11 cellular contexts compared by ENCODE assay signal in genomic region chr3:169604568-169604967, GRCh38. TPM values are rescaled to one million over a fixed set of nuclear protein-coding genes. Genes with fewer than 3 reads are reported as not detected.
DNase-seq lines count a peak whose midpoint lies in the region; ATAC-seq, FAIRE-seq and TF ChIP-seq lines count a peak whose summit lies in the region.
"Had no signal": no experiment of that assay in that cellular context is flagged by ENCODE, and none has a peak within 500 bp of the region (broad histone marks: within the 10 kb centered on the region; RNA-seq: fewer than 3 reads in every experiment).

No MANE protein-coding gene starts in this region.

- 0 out of 2 replicates have a peak overlapping the region, but pooled peaks have one; percentile 28 for H2BK5ac ChIP-seq in H1 (ENCODE audit: low read depth, low read length)

- H3K4ac ChIP-seq in H1 (replicated peaks; ENCODE audit: insufficient read length, low read depth, low read length): no peak overlapping the region

- TF ChIP-seq CTCF in MM.1S (IDR thresholded peaks at IDR 0.05; ENCODE audit: low read length) (peak; percentile 47), H1 (IDR thresholded peaks at IDR 0.05; ENCODE audit: control extremely low read depth in 1 of 3, insufficient read depth in 1 of 3, low read depth in 1 of 3, low read length in 3 of 3) (peak in 2 of 3 experiments; percentile 53 to 57; a peak in 3 of 4 replicates), smooth muscle cell (IDR thresholded peaks at IDR 0.05; ENCODE audit: borderline replicate concordance, insufficient read depth, poor library complexity, severe bottlenecking) (peak; percentile 17), suprapubic skin (IDR thresholded peaks at IDR 0.05) (no peak)

- DNase-seq in activated naive CD8-positive, alpha-beta T cell treated with anti-CD3 and anti-CD28 coated beads, Interleukin-2, amount 50 U/mL, for 24 hours: no peak
- no peak for DNase-seq in activated naive CD8-positive, alpha-beta T cell treated with anti-CD3 and anti-CD28 coated beads for 36 hours
- DNase-seq in MM.1S: no peak
- DNase-seq in H1 (ENCODE audit: low read depth in 1 of 2, low spot score in 2 of 2): no peak
- no peak for DNase-seq in smooth muscle cell (lab: John Stamatoyannopoulos, UW; ENCODE audit: unreplicated experiment)
- no peak for DNase-seq in suprapubic skin (ENCODE audit: low spot score in 2 of 2)
- DNase-seq in activated T-helper 2 cell treated with anti-CD3 and anti-CD28 coated beads, Interferon-gamma antibody, Interleukin-2, Interleukin-4, amounts not matched to agents 10 μg/mL and 5 μg/mL and 100 μg/mL, durations not matched to agents 14 hours and 24 hours and 36 hours (ENCODE audit: low spot score): no peak
- DNase-seq: anterior cingulate cortex had no signal

- H3K4me1 Mint-ChIP-seq in activated naive CD8-positive, alpha-beta T cell treated with anti-CD3 and anti-CD28 coated beads, Interleukin-2, amount 50 U/mL, for 24 hours: no peaks in the 10 kb centered on the region
- H3K4me1 Mint-ChIP-seq in activated naive CD8-positive, alpha-beta T cell treated with anti-CD3 and anti-CD28 coated beads for 36 hours: no peaks in the 10 kb centered on the region
- no peaks in the 10 kb centered on the region for H3K4me1 Mint-ChIP-seq in activated T-helper 2 cell treated with anti-CD3 and anti-CD28 coated beads, Interferon-gamma antibody, Interleukin-2, Interleukin-4, amounts not matched to agents 10 μg/mL and 5 μg/mL and 100 μg/mL, durations not matched to agents 14 hours and 24 hours and 36 hours (ENCODE audit: low read depth)

- no peaks in the 10 kb centered on the region for H3K27me3 Mint-ChIP-seq in activated naive CD8-positive, alpha-beta T cell treated with anti-CD3 and anti-CD28 coated beads, Interleukin-2, amount 50 U/mL, for 24 hours
- peaks cover 11% of the 10 kb centered on the region for H3K27me3 Mint-ChIP-seq in activated naive CD8-positive, alpha-beta T cell treated with anti-CD3 and anti-CD28 coated beads for 36 hours
- H3K27me3 Mint-ChIP-seq in activated T-helper 2 cell treated with anti-CD3 and anti-CD28 coated beads, Interferon-gamma antibody, Interleukin-2, Interleukin-4, amounts not matched to agents 10 μg/mL and 5 μg/mL and 100 μg/mL, durations not matched to agents 14 hours and 24 hours and 36 hours (ENCODE audit: low read depth): peaks cover 2% of the 10 kb centered on the region

- H3K14ac ChIP-seq in H1 (ENCODE audit: insufficient read length): no peak overlapping the region

- H4K8ac ChIP-seq in H1 (ENCODE audit: extremely low read depth, insufficient read depth, low read length): peak overlapping the region; percentile 48; the same call in 1 of the 2 replicates

- H2AFZ ChIP-seq in MM.1S (ENCODE audit: low read length) (no peak overlapping the region), H1 (ENCODE audit: low read length) (0 out of 2 replicates have a peak overlapping the region, but pooled peaks have one; percentile 77), smooth muscle cell (ENCODE audit: low read depth) (no peak overlapping the region)

- no peaks in the 10 kb centered on the region for H3K36me3 ChIP-seq in MM.1S (replicated peaks; ENCODE audit: insufficient read depth, low read length)
- no peaks in the 10 kb centered on the region for H3K36me3 ChIP-seq in H1 (ENCODE audit: control insufficient read depth in 2 of 4, insufficient read depth in 4 of 4, low read length in 3 of 4)
- H3K36me3 ChIP-seq in smooth muscle cell (ENCODE audit: low read depth): no peaks in the 10 kb centered on the region
- no peaks in the 10 kb centered on the region for H3K36me3 ChIP-seq in suprapubic skin

- no peaks in the 10 kb centered on the region for H4K20me1 ChIP-seq in MM.1S (ENCODE audit: insufficient read depth, low read length)
- no peaks in the 10 kb centered on the region for H4K20me1 ChIP-seq in H1 (replicated peaks in 1 of 2; ENCODE audit: control insufficient read depth in 1 of 2, insufficient read depth in 2 of 2, low read length in 2 of 2)
- no peaks in the 10 kb centered on the region for H4K20me1 ChIP-seq in smooth muscle cell (ENCODE audit: low read depth)

- no peak overlapping the region for H2BK15ac ChIP-seq in H1 (ENCODE audit: low read length)

- 81% methylated on average over 1 of the region's 1 CpG; no CpG with 5 or more reads in 1 of the 2 experiments for WGBS in H1 (ENCODE audit: extremely low coverage in 1 of 2, insufficient coverage in 1 of 2, insufficient read length in 1 of 2, insufficient replicate concordance in 2 of 2, low coverage in 1 of 2, low lambda C conversion rate in 2 of 2, missing lambda C conversion rate in 1 of 2), 2 experiments
- 90% methylated on average over 1 of the region's 1 CpG for WGBS in smooth muscle cell (ENCODE audit: low lambda C conversion rate)
- WGBS in suprapubic skin: 97% methylated on average over 1 of the region's 1 CpG

- H3K79me2 ChIP-seq in MM.1S (ENCODE audit: low read length): no peaks in the 10 kb centered on the region
- H3K79me2 ChIP-seq in H1 (ENCODE audit: control insufficient read depth in 1 of 2, insufficient read depth in 2 of 2, low read length in 2 of 2): no peaks in the 10 kb centered on the region
- H3K79me2 ChIP-seq in smooth muscle cell (ENCODE audit: low read depth): no peaks in the 10 kb centered on the region

- no peaks in the 10 kb centered on the region for H3K23me2 ChIP-seq in H1 (ENCODE audit: low read depth, low read length)

- H3K23ac ChIP-seq in H1 (ENCODE audit: insufficient read length): no peak overlapping the region

- no peaks in the 10 kb centered on the region for H3K36me3 Mint-ChIP-seq in activated naive CD8-positive, alpha-beta T cell treated with anti-CD3 and anti-CD28 coated beads, Interleukin-2, amount 50 U/mL, for 24 hours (ENCODE audit: low read depth)
- no peaks in the 10 kb centered on the region for H3K36me3 Mint-ChIP-seq in activated naive CD8-positive, alpha-beta T cell treated with anti-CD3 and anti-CD28 coated beads for 36 hours
- no peaks in the 10 kb centered on the region for H3K36me3 Mint-ChIP-seq in activated T-helper 2 cell treated with anti-CD3 and anti-CD28 coated beads, Interferon-gamma antibody, Interleukin-2, Interleukin-4, amounts not matched to agents 10 μg/mL and 5 μg/mL and 100 μg/mL, durations not matched to agents 14 hours and 24 hours and 36 hours (ENCODE audit: low read depth)

- no peak overlapping the region for H4K91ac ChIP-seq in H1 (replicated peaks; ENCODE audit: insufficient read length, low read length)

- no peak overlapping the region for H2BK20ac ChIP-seq in H1 (ENCODE audit: low read length)

- H3K4me2 ChIP-seq in MM.1S (ENCODE audit: low read depth, low read length) (no peak overlapping the region), H1 (ENCODE audit: insufficient read depth in 1 of 2, low read depth in 2 of 2, low read length in 2 of 2) (peak overlapping the region; percentile 27 to 54; a peak in 2 of 4 replicates), smooth muscle cell (no peak overlapping the region)

- H3F3A ChIP-seq in MM.1S (ENCODE audit: insufficient read depth, low read length) (no peaks in the 10 kb centered on the region), smooth muscle cell (ENCODE audit: low read depth) (no peaks in the 10 kb centered on the region)

- H2AK5ac ChIP-seq in H1 (ENCODE audit: low read depth, low read length): no peak overlapping the region

- TF ChIP-seq POLR2A in H1 (IDR thresholded peaks at IDR 0.05; ENCODE audit: control extremely low read depth in 1 of 2, low read depth in 2 of 2, low read length in 2 of 2) (no peak), suprapubic skin (IDR thresholded peaks at IDR 0.05) (no peak)

- H3K9ac ChIP-seq in MM.1S (ENCODE audit: low read length) (no peak overlapping the region), H1 (replicated peaks in 1 of 4; ENCODE audit: extremely low read depth in 1 of 4, low read depth in 3 of 4, low read length in 3 of 4) (no peak overlapping the region), smooth muscle cell (ENCODE audit: low read depth) (no peak overlapping the region)

- ATAC-seq in activated naive CD8-positive, alpha-beta T cell treated with anti-CD3 and anti-CD28 coated beads, Interleukin-2, amount 50 U/mL, for 24 hours: peak; percentile 28
- no peak for ATAC-seq in HG02840 (IDR thresholded peaks at IDR 0.05; ENCODE audit: low FRiP score, unreplicated experiment)

- POLR2A ChIA-PET in H1 (lab: Charles Lee; ENCODE audit: partially characterized antibody): no interaction called here

- peak overlapping the region; percentile 78; the same call in 1 of the 2 replicates for H3K18ac ChIP-seq in H1 (ENCODE audit: extremely low read depth, low read length)

- H3K4me3 Mint-ChIP-seq in activated naive CD8-positive, alpha-beta T cell treated with anti-CD3 and anti-CD28 coated beads, Interleukin-2, amount 50 U/mL, for 24 hours: no peak overlapping the region
- H3K4me3 Mint-ChIP-seq in activated naive CD8-positive, alpha-beta T cell treated with anti-CD3 and anti-CD28 coated beads for 36 hours: no peak overlapping the region
- H3K4me3 Mint-ChIP-seq in activated T-helper 2 cell treated with anti-CD3 and anti-CD28 coated beads, Interferon-gamma antibody, Interleukin-2, Interleukin-4, amounts not matched to agents 10 μg/mL and 5 μg/mL and 100 μg/mL, durations not matched to agents 14 hours and 24 hours and 36 hours (ENCODE audit: low read depth): no peak overlapping the region
- H3K4me3 Mint-ChIP-seq: T-helper 1 cell treated with Interleukin-12 subunit alpha and Interleukin-12 subunit beta and Interleukin-4 antibody, amounts not matched to agents 30 μg/mL and 1 μg/mL, for 36 hours had no signal

- H3K9me3 Mint-ChIP-seq in activated naive CD8-positive, alpha-beta T cell treated with anti-CD3 and anti-CD28 coated beads, Interleukin-2, amount 50 U/mL, for 24 hours: no peaks in the 10 kb centered on the region
- no peaks in the 10 kb centered on the region for H3K9me3 Mint-ChIP-seq in activated naive CD8-positive, alpha-beta T cell treated with anti-CD3 and anti-CD28 coated beads for 36 hours
- H3K9me3 Mint-ChIP-seq in activated T-helper 2 cell treated with anti-CD3 and anti-CD28 coated beads, Interferon-gamma antibody, Interleukin-2, Interleukin-4, amounts not matched to agents 10 μg/mL and 5 μg/mL and 100 μg/mL, durations not matched to agents 14 hours and 24 hours and 36 hours: no peaks in the 10 kb centered on the region
- H3K9me3 Mint-ChIP-seq: T-helper 1 cell treated with Interleukin-12 subunit alpha and Interleukin-12 subunit beta and Interleukin-4 antibody, amounts not matched to agents 30 μg/mL and 1 μg/mL, for 36 hours had no signal

- H3K27ac Mint-ChIP-seq in activated naive CD8-positive, alpha-beta T cell treated with anti-CD3 and anti-CD28 coated beads, Interleukin-2, amount 50 U/mL, for 24 hours: no peak overlapping the region
- no peak overlapping the region for H3K27ac Mint-ChIP-seq in activated naive CD8-positive, alpha-beta T cell treated with anti-CD3 and anti-CD28 coated beads for 36 hours
- H3K27ac Mint-ChIP-seq in activated T-helper 2 cell treated with anti-CD3 and anti-CD28 coated beads, Interferon-gamma antibody, Interleukin-2, Interleukin-4, amounts not matched to agents 10 μg/mL and 5 μg/mL and 100 μg/mL, durations not matched to agents 14 hours and 24 hours and 36 hours: no peak overlapping the region
- H3K27ac Mint-ChIP-seq: T-helper 1 cell treated with Interleukin-12 subunit alpha and Interleukin-12 subunit beta and Interleukin-4 antibody, amounts not matched to agents 30 μg/mL and 1 μg/mL, for 36 hours had no signal

- H3K79me1 ChIP-seq in H1 (ENCODE audit: low read depth, low read length): no peaks in the 10 kb centered on the region

- H3K27me3 ChIP-seq in MM.1S (replicated peaks; ENCODE audit: insufficient read depth, low read length): no peaks in the 10 kb centered on the region
- no peaks in the 10 kb centered on the region for H3K27me3 ChIP-seq in H1 (replicated peaks in 1 of 4; ENCODE audit: control insufficient read depth in 3 of 4, extremely low read depth in 1 of 4, insufficient read depth in 3 of 4, low read length in 3 of 4)
- no peaks in the 10 kb centered on the region for H3K27me3 ChIP-seq in smooth muscle cell (ENCODE audit: low read depth)
- peaks cover 7% of the 10 kb centered on the region for H3K27me3 ChIP-seq in suprapubic skin

- no peak overlapping the region for H3K4me3 ChIP-seq in MM.1S (ENCODE audit: low read length)
- H3K4me3 ChIP-seq in H1 (ENCODE audit: extremely low read depth in 1 of 4, insufficient read depth in 2 of 4, low read depth in 3 of 4, low read length in 4 of 4): peak overlapping the region in 1 of 4 experiments; percentile 27; a peak in 1 of 8 replicates
- no peak overlapping the region for H3K4me3 ChIP-seq in smooth muscle cell
- no peak overlapping the region for H3K4me3 ChIP-seq in suprapubic skin

- peak; percentile 50 for FAIRE-seq in H1 (lab: Jason Lieb, UNC)
- FAIRE-seq: GM12892 had no signal

- H2BK120ac ChIP-seq in H1 (replicated peaks; ENCODE audit: low read depth, low read length): no peak overlapping the region

- no peak for TF ChIP-seq EP300 in H1 (IDR thresholded peaks at IDR 0.05; ENCODE audit: borderline replicate concordance in 1 of 2, low read depth in 2 of 2, low read length in 2 of 2)
- no peak for TF ChIP-seq EP300 in suprapubic skin (IDR thresholded peaks at IDR 0.05)

- H3K4me1 ChIP-seq in MM.1S (ENCODE audit: low read length) (no peaks in the 10 kb centered on the region), H1 (replicated peaks in 1 of 4; ENCODE audit: control insufficient read depth in 3 of 4, insufficient read depth in 4 of 4, low read length in 3 of 4) (peaks cover 0 to 3% (median 2%) of the 10 kb centered on the region in 4 experiments; a peak in 3 of 7 replicates), smooth muscle cell (ENCODE audit: low read depth) (no peaks in the 10 kb centered on the region), suprapubic skin (no peaks in the 10 kb centered on the region)

- H2BK12ac ChIP-seq in H1 (ENCODE audit: low read depth, low read length): no peak overlapping the region

- peak; percentile 50 to 62 for TF ChIP-seq RAD21 in H1 (IDR thresholded peaks at IDR 0.05 in 1 of 2, conservative IDR thresholded peaks at IDR 0.05 in 1 of 2; ENCODE audit: low read depth in 2 of 2, low read length in 2 of 2)

- H3K27ac ChIP-seq in MM.1S (ENCODE audit: low read length): no peak overlapping the region
- no peak overlapping the region for H3K27ac ChIP-seq in H1 (ENCODE audit: low read depth, low read length)
- no peak overlapping the region for H3K27ac ChIP-seq in smooth muscle cell (ENCODE audit: low read depth)
- H3K27ac ChIP-seq in suprapubic skin: no peak overlapping the region

- H3K9me2 ChIP-seq in MM.1S (replicated peaks; ENCODE audit: insufficient read depth, low read length): no peaks in the 10 kb centered on the region

- intact Hi-C loops in activated T-helper 2 cell treated with anti-CD3 and anti-CD28 coated beads, Interferon-gamma antibody, Interleukin-2, Interleukin-4, amounts not matched to agents 10 μg/mL and 5 μg/mL and 100 μg/mL, durations not matched to agents 14 hours and 24 hours and 36 hours (cut with micrococcal nuclease): no loop called here

- H4K5ac ChIP-seq in H1 (ENCODE audit: insufficient read length, low read depth, low read length): no peak overlapping the region

- H3K9me3 ChIP-seq in MM.1S (replicated peaks; ENCODE audit: insufficient read depth, low read length): no peaks in the 10 kb centered on the region
- H3K9me3 ChIP-seq in H1 (ENCODE audit: insufficient read depth in 2 of 2, low read depth in 1 of 2, low read length in 1 of 2): no peaks in the 10 kb centered on the region
- no peaks in the 10 kb centered on the region for H3K9me3 ChIP-seq in smooth muscle cell (replicated peaks; ENCODE audit: low read depth)
- H3K9me3 ChIP-seq in suprapubic skin: no peaks in the 10 kb centered on the region

- CTCF ChIA-PET in H1 (lab: Charles Lee; ENCODE audit: partially characterized antibody): interaction anchor here (0.6 to 3.8 kb wide), 47 partner anchors 9 to 564 kb away, joined by 3 to 33 read pairs (median 3); no protein-coding TSS in a partner anchor

- no peak overlapping the region for H3K56ac ChIP-seq in H1 (replicated peaks; ENCODE audit: insufficient read length, low read depth, low read length)

RNA-seq across cellular contexts. Expression of gene MECOM, which starts 58.9 kb away (rescaled TPM):
- not detected for total RNA-seq in activated naive CD8-positive, alpha-beta T cell treated with anti-CD3 and anti-CD28 coated beads for 36 hours
- 0.69 and 0.78 TPM in 2 replicates for total RNA-seq in H1 (2021; fragmentation: NEBNext Ultra II Directional; extraction: Animal tissue kit (Norgen Biotek cat#: 25700))
- polyA plus RNA-seq in H1 (2011; rRNA removed) (0.03 and 0.11 TPM in 2 replicates), smooth muscle cell (0.78 TPM in 1 of 2 replicates, not detected in the other)
- polyA plus RNA-seq in H1 (2011; cell fraction: cytosol; rRNA removed): 0.26 TPM
- polyA plus RNA-seq in H1 (2011; cell fraction: nucleus; rRNA removed): 0.21 TPM
- polyA plus RNA-seq in H1 (2012, experiment 1 of 2): 0.09 to 1.1 TPM (median 0.18 TPM) in 4 replicates
- not detected for polyA plus RNA-seq in H1 (2012, experiment 2 of 2)
- 0.18 TPM for polyA plus RNA-seq in H1 (2013, experiment 1 of 2)
- 0.11 TPM for polyA plus RNA-seq in H1 (2013, experiment 2 of 2)
- 0.07 and 1.1 TPM in 2 replicates for polyA minus RNA-seq in H1 (2011; rRNA and poly(A)+ RNA removed)
- not detected for polyA minus RNA-seq in H1 (2011; cell fraction: cytosol; rRNA and poly(A)+ RNA removed)
- polyA minus RNA-seq in H1 (2011; cell fraction: nucleus; rRNA and poly(A)+ RNA removed): 0.30 TPM
- total RNA-seq in smooth muscle cell (0.18 and 0.27 TPM in 2 replicates), suprapubic skin (1 to 10 TPM; 1.1 to 6.4 (median 3.2) TPM)
- not detected in 2 replicates for total RNA-seq in activated T-helper 2 cell treated with anti-CD3 and anti-CD28 coated beads, Interferon-gamma antibody, Interleukin-2, Interleukin-4, amounts not matched to agents 10 μg/mL and 5 μg/mL and 100 μg/mL, durations not matched to agents 14 hours and 24 hours and 36 hours

Comparison
In these comparisons a context has a peak if more than half of its experiments do, and no peak if none do; other contexts are left out.
1. H3K4me2 ChIP-seq: peak in H1 (2 of 2); none in MM.1S (single experiment) and smooth muscle cell (single experiment).
2. CTCF ChIP-seq: peak in MM.1S (single experiment), H1 (2 of 3) and smooth muscle cell (single experiment); none in suprapubic skin (0 of 2).